ENCODE assay signal across 2 cellular contexts in the genomic region with DNA sequence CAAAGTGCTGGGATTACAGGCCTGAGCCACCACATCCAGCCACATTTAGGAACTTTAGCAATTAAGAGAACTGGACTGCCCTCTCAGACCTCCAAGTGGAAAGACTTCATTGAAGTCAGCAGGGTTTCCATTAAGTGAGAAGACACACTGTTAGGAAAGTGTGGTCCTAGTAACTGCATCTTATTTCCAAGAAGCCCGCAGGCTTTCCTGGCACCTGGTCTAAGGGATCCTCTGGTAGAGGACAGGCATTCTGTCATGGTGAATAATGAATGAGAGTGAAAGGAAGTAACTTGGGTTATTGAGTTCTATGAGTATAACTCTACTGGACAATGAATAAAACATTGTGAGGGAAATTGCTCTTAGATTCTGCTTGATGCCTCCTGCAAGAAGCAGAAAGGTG.
TF ChIP-seq lines count a peak whose summit lies in the region.

No MANE protein-coding gene starts in this region.

TF ChIP-seq in HepG2, 621 proteins besides CTCF, POLR2A, EP300 and RAD21:
- TF ChIP-seq ZMAT3 (CRISPR knock-in tag; conservative IDR thresholded peaks at IDR 0.05), result no peak
- TF ChIP-seq, protein P1, sequence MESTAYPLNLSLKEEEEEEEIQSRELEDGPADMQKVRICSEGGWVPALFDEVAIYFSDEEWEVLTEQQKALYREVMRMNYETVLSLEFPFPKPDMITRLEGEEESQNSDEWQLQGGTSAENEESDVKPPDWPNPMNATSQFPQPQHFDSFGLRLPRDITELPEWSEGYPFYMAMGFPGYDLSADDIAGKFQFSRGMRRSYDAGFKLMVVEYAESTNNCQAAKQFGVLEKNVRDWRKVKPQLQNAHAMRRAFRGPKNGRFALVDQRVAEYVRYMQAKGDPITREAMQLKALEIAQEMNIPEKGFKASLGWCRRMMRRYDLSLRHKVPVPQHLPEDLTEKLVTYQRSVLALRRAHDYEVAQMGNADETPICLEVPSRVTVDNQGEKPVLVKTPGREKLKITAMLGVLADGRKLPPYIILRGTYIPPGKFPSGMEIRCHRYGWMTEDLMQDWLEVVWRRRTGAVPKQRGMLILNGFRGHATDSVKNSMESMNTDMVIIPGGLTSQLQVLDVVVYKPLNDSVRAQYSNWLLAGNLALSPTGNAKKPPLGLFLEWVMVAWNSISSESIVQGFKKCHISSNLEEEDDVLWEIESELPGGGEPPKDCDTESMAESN (CRISPR knock-in tag; conservative IDR thresholded peaks at IDR 0.05), result no peak
- no peak for TF ChIP-seq ZSCAN30 (CRISPR knock-in tag; IDR thresholded peaks at IDR 0.05)
- TF ChIP-seq MAF1 (CRISPR knock-in tag; IDR thresholded peaks at IDR 0.05; ENCODE audit: borderline replicate concordance), result no peak
- no peak for TF ChIP-seq MIER2 (CRISPR knock-in tag; IDR thresholded peaks at IDR 0.05)

TF ChIP-seq in K562, 482 proteins besides CTCF, POLR2A, EP300 and RAD21:
- TF ChIP-seq MECOM (CRISPR knock-in tag; IDR thresholded peaks at IDR 0.05) (no peak), HNRNPK (IDR thresholded peaks at IDR 0.05; ENCODE audit: low read depth, low read length, poor library complexity, severe bottlenecking) (no peak)
- TF ChIP-seq, protein P2, sequence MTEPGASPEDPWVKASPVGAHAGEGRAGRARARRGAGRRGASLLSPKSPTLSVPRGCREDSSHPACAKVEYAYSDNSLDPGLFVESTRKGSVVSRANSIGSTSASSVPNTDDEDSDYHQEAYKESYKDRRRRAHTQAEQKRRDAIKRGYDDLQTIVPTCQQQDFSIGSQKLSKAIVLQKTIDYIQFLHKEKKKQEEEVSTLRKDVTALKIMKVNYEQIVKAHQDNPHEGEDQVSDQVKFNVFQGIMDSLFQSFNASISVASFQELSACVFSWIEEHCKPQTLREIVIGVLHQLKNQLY (CRISPR knock-in tag; conservative IDR thresholded peaks at IDR 0.05), result no peak
